Comparison of ENCODE assay signal across 9 cellular contexts in the genomic region with DNA sequence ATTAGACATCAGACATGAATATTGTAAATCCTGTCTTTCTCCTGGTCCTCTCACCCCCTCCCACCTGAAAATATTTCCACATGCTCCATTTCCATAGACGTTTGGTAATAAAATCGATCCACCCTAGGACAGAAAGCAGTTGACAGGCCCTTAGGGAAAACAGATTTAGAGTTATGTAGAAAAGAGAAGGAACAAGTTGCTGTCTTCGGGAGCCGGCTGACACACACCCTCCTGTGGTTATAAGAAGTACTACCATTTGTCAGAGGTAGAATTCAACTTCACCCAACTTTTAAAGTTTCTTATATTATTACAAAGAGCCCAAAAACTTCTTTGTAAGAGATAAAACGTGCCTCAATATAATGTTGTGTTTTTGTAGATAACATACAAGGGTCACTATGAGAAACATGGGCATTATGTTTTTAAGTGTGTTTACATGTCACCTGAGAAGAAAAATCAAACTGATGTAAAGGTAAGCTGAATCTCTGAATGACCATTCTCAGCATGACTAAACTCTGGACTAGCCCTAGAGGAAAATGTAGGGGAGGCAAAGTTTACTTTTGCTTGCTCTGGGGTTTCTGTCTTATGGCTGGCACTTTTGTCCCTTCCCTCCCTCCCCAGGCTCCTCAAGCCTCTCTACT. TPM values are rescaled to one million over a fixed set of nuclear protein-coding genes. Genes with fewer than 3 reads are reported as not detected.
DNase-seq lines count a peak whose midpoint lies in the region; ATAC-seq, FAIRE-seq and TF ChIP-seq lines count a peak whose summit lies in the region.
"Had no signal": no experiment of that assay in that cellular context is flagged by ENCODE, and none has a peak within 500 bp of the region (broad histone marks: within the 10 kb centered on the region; RNA-seq: fewer than 3 reads in every experiment).

No MANE protein-coding gene starts in this region.

- TF ChIP-seq POLR2A in testis (IDR thresholded peaks at IDR 0.05): no peak

- intact Hi-C loops in testis (cut with DNase I; ENCODE audit: low total_unique reads): loop anchor here (5.0 kb wide), 1 partner anchor 292 kb away; no protein-coding TSS in a partner anchor

- H2AFZ ChIP-seq in astrocyte (ENCODE audit: low read depth, low read length): no peak overlapping the region

- H3K9me3 ChIP-seq in astrocyte (ENCODE audit: insufficient read depth, low read depth, low read length) (no peaks in the 10 kb centered on the region), iPS-20b (ENCODE audit: insufficient read depth, low read depth, low read length) (no peaks in the 10 kb centered on the region), testis (no peaks in the 10 kb centered on the region)

- ATAC-seq in GM19023 (IDR thresholded peaks at IDR 0.05; ENCODE audit: unreplicated experiment): peak; percentile 64
- no peak for ATAC-seq in GM18861 (IDR thresholded peaks at IDR 0.05; ENCODE audit: unreplicated experiment)

- H3K79me2 ChIP-seq in astrocyte (ENCODE audit: insufficient read depth, low read length): no peaks in the 10 kb centered on the region

- peak; percentile 56 for DNase-seq in COLO829 (ENCODE audit: low spot score)
- DNase-seq in LNCaP clone FGC (ENCODE audit: low read depth): no peak
- peak; percentile 5 for DNase-seq in astrocyte (ENCODE audit: low read depth)
- peak; percentile 57 for DNase-seq in testis
- DNase-seq in GDM1 (lab: John Stamatoyannopoulos, UW): no peak

- H3K27ac ChIP-seq in astrocyte (ENCODE audit: low read depth, low read length): no peak overlapping the region
- peak overlapping the region; percentile 25 for H3K27ac ChIP-seq in iPS-20b (ENCODE audit: low read length)
- no peak overlapping the region for H3K27ac ChIP-seq in testis

- H3K4me3 ChIP-seq in LNCaP clone FGC (ENCODE audit: low read depth, low read length) (no peak overlapping the region), astrocyte (ENCODE audit: insufficient read depth, low read depth, low read length) (no peak overlapping the region), iPS-20b (ENCODE audit: low read length) (no peak overlapping the region), testis (no peak overlapping the region)

- no peak overlapping the region for H3K4me3 Mint-ChIP-seq in astrocyte (ENCODE audit: unreplicated experiment)

- no peaks in the 10 kb centered on the region for H3K36me3 Mint-ChIP-seq in astrocyte (ENCODE audit: low read depth, unreplicated experiment)

- no peak overlapping the region for H3K4me2 ChIP-seq in astrocyte (ENCODE audit: low read length)

- H3K9ac ChIP-seq in astrocyte (ENCODE audit: low read length): peak overlapping the region; percentile 5
- peak overlapping the region; percentile 40; the same call in 1 of the 2 replicates for H3K9ac ChIP-seq in iPS-20b (ENCODE audit: low read depth, low read length)

- WGBS in testis, 2 donors: 8 to 22% methylated on average over 5 of the region's 5 CpGs

- H3K36me3 ChIP-seq in astrocyte (ENCODE audit: insufficient read depth, low read length): no peaks in the 10 kb centered on the region
- no peaks in the 10 kb centered on the region for H3K36me3 ChIP-seq in iPS-20b (ENCODE audit: insufficient read depth, low read depth, low read length)
- H3K36me3 ChIP-seq in testis (ENCODE audit: low read depth, missing control alignments): no peaks in the 10 kb centered on the region

- H3K27me3 ChIP-seq in astrocyte (ENCODE audit: insufficient read depth, low read length) (no peaks in the 10 kb centered on the region), iPS-20b (ENCODE audit: insufficient read depth, low read length) (no peaks in the 10 kb centered on the region), testis (no peaks in the 10 kb centered on the region)

- H3K27ac Mint-ChIP-seq in astrocyte (ENCODE audit: unreplicated experiment): no peak overlapping the region

- H3K4me1 ChIP-seq in astrocyte (ENCODE audit: insufficient read depth, low read length) (peaks cover 12% of the 10 kb centered on the region), iPS-20b (ENCODE audit: insufficient read depth, low read length) (peaks cover 9% of the 10 kb centered on the region), testis (no peaks in the 10 kb centered on the region)

- peaks cover 26% of the 10 kb centered on the region for H3K4me1 Mint-ChIP-seq in astrocyte (ENCODE audit: low read depth, unreplicated experiment)

- TF ChIP-seq CTCF in LNCaP clone FGC (IDR thresholded peaks at IDR 0.05; ENCODE audit: control insufficient read depth, extremely low read depth, insufficient read depth) (peak; percentile 64), astrocyte (IDR thresholded peaks at IDR 0.05; ENCODE audit: insufficient read depth, low read depth, low read length) (peak; percentile 78), testis (IDR thresholded peaks at IDR 0.05) (peak; percentile 57 to 88 (median 79))

- no peaks in the 10 kb centered on the region for H3K27me3 Mint-ChIP-seq in astrocyte (ENCODE audit: low read depth, unreplicated experiment)

- peak; percentile 85 for FAIRE-seq in astrocyte (lab: Jason Lieb, UNC)

- no peaks in the 10 kb centered on the region for H3K9me3 Mint-ChIP-seq in astrocyte (ENCODE audit: unreplicated experiment)

- H4K20me1 ChIP-seq in astrocyte (ENCODE audit: insufficient read depth, low read length): no peaks in the 10 kb centered on the region

RNA-seq across cellular contexts. Expression of gene MEPE, which starts 6.7 kb away (rescaled TPM):
- total RNA-seq in astrocyte: not detected in 2 replicates
- total RNA-seq in testis: not detected
- not detected for polyA plus RNA-seq in testis (ENCODE audit: insufficient read depth, low read depth, low replicate concordance)
- total RNA-seq: renal cortical epithelial cell had no signal

RNA-seq across cellular contexts. Expression of gene IBSP, which starts 40.1 kb away (rescaled TPM):
- total RNA-seq in astrocyte: not detected in 2 replicates
- not detected for total RNA-seq in testis
- polyA plus RNA-seq in testis (ENCODE audit: insufficient read depth, low read depth, low replicate concordance): not detected
- total RNA-seq: renal cortical epithelial cell had no signal

Comparison
In these comparisons a context has a peak if more than half of its experiments do, and no peak if none do; other contexts are left out.
1. DNase-seq: peak in COLO829 (single experiment), astrocyte (single experiment) and testis (single experiment); none in LNCaP clone FGC (single experiment) and GDM1 (single experiment).
2. Peak in every context shown above with its lines, with median percentiles within 50 percentile points of each other: CTCF ChIP-seq.